Comparison of ENCODE assay signal across 1 cellular context in genomic region chr15:43091859-43092258, GRCh38.
A peak's percentile ranks its signal among the peaks of the same experiment; 100 is the strongest.
TF ChIP-seq lines count a peak whose summit lies in the region.

No MANE protein-coding gene starts in this region.

TF ChIP-seq in WTC11, 78 proteins besides CTCF, POLR2A, EP300 and RAD21:
- TF ChIP-seq RORB (CRISPR knock-in tag; IDR thresholded peaks at IDR 0.05) (no peak), ZNF121 (CRISPR knock-in tag; IDR thresholded peaks at IDR 0.05) (peak; percentile 86)
